In genomic region chr18:45566025-45566740, GRCh38 we compare ENCODE assay signal across 13 cellular contexts. TPM values are rescaled to one million over a fixed set of nuclear protein-coding genes. Genes with fewer than 3 reads are reported as not detected.
DNase-seq lines count a peak whose midpoint lies in the region; ATAC-seq and TF ChIP-seq lines count a peak whose summit lies in the region.
"Had no signal": no experiment of that assay in that cellular context is flagged by ENCODE, and none has a peak within 500 bp of the region (broad histone marks: within the 10 kb centered on the region; RNA-seq: fewer than 3 reads in every experiment).

No MANE protein-coding gene starts in this region.

- ATAC-seq in GM18858 (IDR thresholded peaks at IDR 0.05; ENCODE audit: unreplicated experiment), result no peak
- ATAC-seq: left lobe of liver; stimulated activated naive CD8-positive, alpha-beta T cell treated with anti-CD3 and anti-CD28 coated beads, Interleukin-15, Interleukin-2, amounts not matched to agents 100 U/mL and 50 U/mL, for 24 hours had no signal

- TF ChIP-seq CTCF in GM13977 (IDR thresholded peaks at IDR 0.05; ENCODE audit: extremely low read depth, insufficient read depth, missing control alignments), result no peak

- in situ Hi-C loops in GM13977 (cut with MboI; ENCODE audit: low pct_unique_long_range_greater_than_20kb, low sequenced_read_pairs, unreplicated experiment), result no loop called here

- DNase-seq in Daoy (ENCODE audit: low read depth) (peak; percentile 55), amniotic stem cell (lab: John Stamatoyannopoulos, UW) (peak; percentile 75), glomerular visceral epithelial cell (ENCODE audit: extremely low spot score) (peak; percentile 3), posterior vena cava (ENCODE audit: low spot score) (peak; percentile 84), LoVo (ENCODE audit: low spot score) (no peak), NCI-H82 treated with DMSO at 0.1 percent for 48 hours (lab: John Stamatoyannopoulos, UW; ENCODE audit: unreplicated experiment) (no peak), GM13977 (ENCODE audit: low spot score) (no peak)
- DNase-seq: CD4-positive, alpha-beta T cell; NCI-H1436 treated with DMSO at 0.1 percent for 48 hours; stimulated activated naive CD8-positive, alpha-beta T cell treated with anti-CD3 and anti-CD28 coated beads, Interleukin-15, Interleukin-2, amounts not matched to agents 100 U/mL and 50 U/mL, for 24 hours had no signal

- intact Hi-C loops in posterior vena cava (cut with DNase I), result loop anchor here in 1 of 2 donors (5.0 kb wide), 1 partner anchor 51 kb away; the partner anchor contains the start of gene SLC14A2

RNA-seq across cellular contexts. Expression of gene SLC14A2, which starts 49.1 kb away (rescaled TPM):
- total RNA-seq in Daoy (2014; rRNA removed; shearing (Covaris generic)), result not detected in 2 replicates
- total RNA-seq in posterior vena cava, result under 1 TPM; 0.29 to 0.74 TPM
- total RNA-seq: CD4-positive, alpha-beta T cell; left lobe of liver; OCI-LY7 had no signal

Comparison
In these comparisons a context has a peak if more than half of its experiments do, and no peak if none do; other contexts are left out.
1. DNase-seq: peak in Daoy (single experiment), amniotic stem cell (single experiment), glomerular visceral epithelial cell (single experiment) and posterior vena cava (single experiment); none in LoVo (single experiment), NCI-H82 treated with DMSO at 0.1 percent for 48 hours (single experiment) and GM13977 (single experiment).